Comparison of ENCODE assay signal across 8 cellular contexts in genomic region chr1:45521413-45522323, GRCh38. TPM values are rescaled to one million over a fixed set of nuclear protein-coding genes. Genes with fewer than 3 reads are reported as not detected.
A peak's percentile ranks its signal among the peaks of the same experiment; 100 is the strongest.
DNase-seq lines count a peak whose midpoint lies in the region; ATAC-seq and TF ChIP-seq lines count a peak whose summit lies in the region.

Gene PRDX1, minus strand, starts transcription at chr1:45521884. Its CDS starts 2,841 bp downstream, at chr1:45519043.

- peaks cover 47% of the 10 kb centered on the region for H3K79me2 ChIP-seq in ACC112 (ENCODE audit: control insufficient read depth, insufficient read depth, low read length, unreplicated experiment)

- H3K9me3 Mint-ChIP-seq in WTC11: no peaks in the 10 kb centered on the region
- no peaks in the 10 kb centered on the region for H3K9me3 Mint-ChIP-seq in immature natural killer cell

- H3K4me3 Mint-ChIP-seq in WTC11: peak within 1 kb of the TSS; percentile 95
- H3K4me3 Mint-ChIP-seq in immature natural killer cell: peak within 1 kb of the TSS; percentile 93 to 97 (median 95)

- H3K27ac ChIP-seq in ACC112 (ENCODE audit: low read depth, low read length): peak within 1 kb of the TSS; percentile 90
- peak within 1 kb of the TSS; percentile 86 to 94 (median 92) for H3K27ac ChIP-seq in spleen

- ATAC-seq in GM18870 (IDR thresholded peaks at IDR 0.05; ENCODE audit: unreplicated experiment) (peak; percentile 80), HG03135 (IDR thresholded peaks at IDR 0.05; ENCODE audit: unreplicated experiment) (peak; percentile 80), WTC11 (peak; percentile 89)

- CTCF ChIA-PET in WTC11 (lab: Charles Lee): interaction anchor here (0.5 to 2.0 kb wide), 5 partner anchors 9 to 218 kb away, joined by 3 to 6 read pairs (median 4); partner anchors contain the start of gene MMACHC

- DNase-seq in NCI-H2196 treated with DMSO at 0.1 percent for 48 hours (lab: John Stamatoyannopoulos, UW; ENCODE audit: unreplicated experiment): peak; percentile 82
- DNase-seq in WTC11 (ENCODE audit: low spot score): peak; percentile 98
- peak; percentile 97 for DNase-seq in cardiac fibroblast (ENCODE audit: low read depth in 2 of 2)
- peak; percentile 85 to 92 (median 88) for DNase-seq in immature natural killer cell
- peak; percentile 97 for DNase-seq in spleen

- H3K27ac Mint-ChIP-seq in WTC11 (peak within 1 kb of the TSS; percentile 100), immature natural killer cell (peak within 1 kb of the TSS; percentile 64 to 87 (median 82))

- H3K4me3 ChIP-seq in ACC112 (ENCODE audit: low read depth, low read length): peak within 1 kb of the TSS; percentile 100
- peak within 1 kb of the TSS; percentile 94 to 97 for H3K4me3 ChIP-seq in cardiac fibroblast (replicated peaks in 1 of 2; ENCODE audit: low read depth in 2 of 2, low read length in 2 of 2)
- H3K4me3 ChIP-seq in spleen: peak within 1 kb of the TSS; percentile 73 to 95 (median 88)

- H3K4me1 Mint-ChIP-seq in WTC11: peaks cover 43% of the 10 kb centered on the region
- peaks cover 29 to 33% of the 10 kb centered on the region in 2 donors for H3K4me1 Mint-ChIP-seq in immature natural killer cell

- TF ChIP-seq CTCF in WTC11 (IDR thresholded peaks at IDR 0.05): no peak
- peak; percentile 17 for TF ChIP-seq CTCF in cardiac fibroblast (IDR thresholded peaks at IDR 0.05; ENCODE audit: low read depth, low read length)
- TF ChIP-seq CTCF in spleen (IDR thresholded peaks at IDR 0.05 in 8 of 11, conservative IDR thresholded peaks at IDR 0.05 in 3 of 11): peak in 6 of 11 experiments; percentile 1 to 49 (median 44)

- H2AFZ ChIP-seq in ACC112 (ENCODE audit: low read length, unreplicated experiment): peak within 1 kb of the TSS; percentile 62

- no peaks in the 10 kb centered on the region for H3K27me3 Mint-ChIP-seq in WTC11 (ENCODE audit: low read depth)
- H3K27me3 Mint-ChIP-seq in immature natural killer cell (ENCODE audit: low read depth in 3 of 3): peaks cover 7 to 10% (median 8%) of the 10 kb centered on the region in 3 donors

- H3K36me3 Mint-ChIP-seq in WTC11: peaks cover 27% of the 10 kb centered on the region
- peaks cover 0 to 3% (median 0%) of the 10 kb centered on the region in 3 donors for H3K36me3 Mint-ChIP-seq in immature natural killer cell

- peaks cover 22% of the 10 kb centered on the region for H3K4me1 ChIP-seq in ACC112 (ENCODE audit: control insufficient read depth, insufficient read depth, low read length, unreplicated experiment)
- peaks cover 14 to 47% (median 28%) of the 10 kb centered on the region in 6 donors for H3K4me1 ChIP-seq in spleen

- H3K36me3 ChIP-seq in ACC112 (ENCODE audit: insufficient read depth, low read length): peaks cover 4% of the 10 kb centered on the region
- peaks cover 0 to 22% (median 10%) of the 10 kb centered on the region in 6 donors for H3K36me3 ChIP-seq in spleen

- POLR2A ChIA-PET in WTC11 (lab: Charles Lee): interaction anchor here (0.6 to 2.7 kb wide), 28 partner anchors 9 to 781 kb away, joined by 3 to 27 read pairs (median 4); partner anchors contain the start of genes AKR1A1, CCDC163, GPBP1L1 and MMACHC

- H3K27me3 ChIP-seq in ACC112 (ENCODE audit: insufficient read depth, low read length) (no peaks in the 10 kb centered on the region), spleen (replicated peaks in 1 of 7) (no peaks in the 10 kb centered on the region)

- intact Hi-C loops in spleen (cut with DNase I; ENCODE audit: low total_unique reads): no loop called here

- 0 to 1% (median 0%) methylated on average over 49 to 72 of the region's 72 CpGs for WGBS in spleen, 5 donors

- peak; percentile 84 to 99 (median 98) for TF ChIP-seq POLR2A in spleen (IDR thresholded peaks at IDR 0.05)

- H3K9me3 ChIP-seq in spleen: no peaks in the 10 kb centered on the region

TF ChIP-seq in WTC11, 78 proteins besides CTCF, POLR2A, EP300 and RAD21 (continues in another document):
- TF ChIP-seq HMGA2 (CRISPR knock-in tag; IDR thresholded peaks at IDR 0.05): no peak
- TF ChIP-seq, protein P1, sequence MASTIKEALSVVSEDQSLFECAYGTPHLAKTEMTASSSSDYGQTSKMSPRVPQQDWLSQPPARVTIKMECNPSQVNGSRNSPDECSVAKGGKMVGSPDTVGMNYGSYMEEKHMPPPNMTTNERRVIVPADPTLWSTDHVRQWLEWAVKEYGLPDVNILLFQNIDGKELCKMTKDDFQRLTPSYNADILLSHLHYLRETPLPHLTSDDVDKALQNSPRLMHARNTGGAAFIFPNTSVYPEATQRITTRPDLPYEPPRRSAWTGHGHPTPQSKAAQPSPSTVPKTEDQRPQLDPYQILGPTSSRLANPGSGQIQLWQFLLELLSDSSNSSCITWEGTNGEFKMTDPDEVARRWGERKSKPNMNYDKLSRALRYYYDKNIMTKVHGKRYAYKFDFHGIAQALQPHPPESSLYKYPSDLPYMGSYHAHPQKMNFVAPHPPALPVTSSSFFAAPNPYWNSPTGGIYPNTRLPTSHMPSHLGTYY (CRISPR knock-in tag; IDR thresholded peaks at IDR 0.05): no peak
- no peak; the same call in 1 of the 2 replicates for TF ChIP-seq RORB (CRISPR knock-in tag; IDR thresholded peaks at IDR 0.05)
- TF ChIP-seq, protein P2, sequence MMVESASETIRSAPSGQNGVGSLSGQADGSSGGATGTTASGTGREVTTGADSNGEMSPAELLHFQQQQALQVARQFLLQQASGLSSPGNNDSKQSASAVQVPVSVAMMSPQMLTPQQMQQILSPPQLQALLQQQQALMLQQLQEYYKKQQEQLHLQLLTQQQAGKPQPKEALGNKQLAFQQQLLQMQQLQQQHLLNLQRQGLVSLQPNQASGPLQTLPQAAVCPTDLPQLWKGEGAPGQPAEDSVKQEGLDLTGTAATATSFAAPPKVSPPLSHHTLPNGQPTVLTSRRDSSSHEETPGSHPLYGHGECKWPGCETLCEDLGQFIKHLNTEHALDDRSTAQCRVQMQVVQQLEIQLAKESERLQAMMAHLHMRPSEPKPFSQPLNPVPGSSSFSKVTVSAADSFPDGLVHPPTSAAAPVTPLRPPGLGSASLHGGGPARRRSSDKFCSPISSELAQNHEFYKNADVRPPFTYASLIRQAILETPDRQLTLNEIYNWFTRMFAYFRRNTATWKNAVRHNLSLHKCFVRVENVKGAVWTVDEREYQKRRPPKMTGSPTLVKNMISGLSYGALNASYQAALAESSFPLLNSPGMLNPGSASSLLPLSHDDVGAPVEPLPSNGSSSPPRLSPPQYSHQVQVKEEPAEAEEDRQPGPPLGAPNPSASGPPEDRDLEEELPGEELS (CRISPR knock-in tag; IDR thresholded peaks at IDR 0.05): peak; percentile 95
- TF ChIP-seq HMGXB4 (CRISPR knock-in tag; IDR thresholded peaks at IDR 0.05): peak; percentile 66; the same call in 1 of the 2 replicates
- peak; percentile 93 for TF ChIP-seq ZNF281 (CRISPR knock-in tag; IDR thresholded peaks at IDR 0.05)
- TF ChIP-seq MLX (CRISPR knock-in tag; IDR thresholded peaks at IDR 0.05): no peak
- TF ChIP-seq SMAD3 (CRISPR knock-in tag; IDR thresholded peaks at IDR 0.05; ENCODE audit: borderline replicate concordance): peak; percentile 93
- TF ChIP-seq OVOL2 (CRISPR knock-in tag; IDR thresholded peaks at IDR 0.05; ENCODE audit: borderline replicate concordance): no peak; the same call in 1 of the 2 replicates
- TF ChIP-seq SP1 (CRISPR knock-in tag; conservative IDR thresholded peaks at IDR 0.05): peak; percentile 84
- TF ChIP-seq ZNF416 (CRISPR knock-in tag; IDR thresholded peaks at IDR 0.05): peak; percentile 92
- TF ChIP-seq NFYB (CRISPR knock-in tag; conservative IDR thresholded peaks at IDR 0.05; ENCODE audit: low read depth): peak; percentile 43; the same call in 1 of the 2 replicates
- 0 out of 2 replicates have a peak, but pooled peaks have one; percentile 21 for TF ChIP-seq SMAD4 (CRISPR knock-in tag; IDR thresholded peaks at IDR 0.05)

RNA-seq across cellular contexts. Expression of gene PRDX1, which starts in this region (rescaled TPM):
- total RNA-seq in WTC11 (2021): 1,102 to 1,197 TPM (median 1,130 TPM) in 3 replicates
- 100 to 1,000 TPM in 2 of 3 donors, 10 to 100 TPM in 1; 84.0 to 112 (median 112) TPM for polyA plus RNA-seq in immature natural killer cell
- 100 to 1,000 TPM; 156 to 265 (median 242) TPM for total RNA-seq in spleen
- polyA plus RNA-seq in spleen: 100 to 1,000 TPM; 258 to 457 (median 407) TPM

Comparison
In these comparisons a context has a peak if more than half of its experiments do, and no peak if none do; other contexts are left out.
1. Peak in every context shown above with its lines: DNase-seq, ATAC-seq, H3K4me3 ChIP-seq and H3K27ac ChIP-seq.